Comparison of ENCODE assay signal across 14 cellular contexts in the genomic region with DNA sequence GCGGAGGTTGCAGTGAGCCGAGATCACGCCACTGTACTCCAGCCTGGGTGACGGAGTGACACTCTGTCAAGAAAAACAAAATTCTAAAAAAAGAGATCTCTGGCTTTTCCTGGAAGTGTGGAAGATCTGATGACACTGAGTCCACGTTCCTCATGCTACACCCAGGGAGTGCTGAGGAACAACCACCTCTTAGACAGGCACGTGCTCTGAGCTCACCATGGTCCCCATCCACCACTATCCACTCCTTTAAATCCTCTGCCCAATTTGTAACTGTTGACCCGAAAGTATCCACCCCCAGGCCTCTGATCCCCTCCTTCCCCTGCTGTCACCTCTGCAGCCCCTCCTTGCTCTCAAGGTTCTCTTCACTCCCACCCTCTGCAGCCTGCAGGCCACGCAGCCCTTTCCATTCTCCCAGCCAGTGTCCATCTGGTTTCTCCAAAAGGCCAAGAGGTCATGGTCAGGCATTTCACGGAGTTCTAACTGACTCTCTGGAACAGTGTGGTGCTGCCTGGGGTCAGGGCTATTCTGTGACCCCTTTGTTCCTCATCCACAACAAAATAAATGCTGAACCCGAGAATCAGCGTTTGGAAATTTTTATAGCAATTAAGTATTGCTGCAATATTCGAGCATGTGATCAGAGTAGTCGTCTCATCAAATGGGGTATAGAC.
DNase-seq lines count a peak whose midpoint lies in the region; ATAC-seq and TF ChIP-seq lines count a peak whose summit lies in the region.
"Had no signal": no experiment of that assay in that cellular context is flagged by ENCODE, and none has a peak within 500 bp of the region (broad histone marks: within the 10 kb centered on the region; RNA-seq: fewer than 3 reads in every experiment).

No MANE protein-coding gene starts in this region.

- no peaks in the 10 kb centered on the region for H3K9me3 ChIP-seq in WERI-Rb-1 (ENCODE audit: severe bottlenecking)
- H3K9me3 ChIP-seq: A549, BE2C had no signal

- peaks cover 33% of the 10 kb centered on the region for H3K4me1 Mint-ChIP-seq in neural crest cell
- peaks cover 22% of the 10 kb centered on the region for H3K4me1 Mint-ChIP-seq in chondrocyte (ENCODE audit: low read depth)
- H3K4me1 Mint-ChIP-seq: CD4-positive, alpha-beta memory T cell had no signal

- no peaks in the 10 kb centered on the region for H3K27me3 ChIP-seq in WERI-Rb-1 (ENCODE audit: insufficient read depth, low read depth, severe bottlenecking)
- H3K27me3 ChIP-seq in dorsolateral prefrontal cortex = no peaks in the 10 kb centered on the region
- H3K27me3 ChIP-seq: BE2C had no signal

- H3K4me3 Mint-ChIP-seq in neural crest cell = no peak overlapping the region
- no peak overlapping the region for H3K4me3 Mint-ChIP-seq in chondrocyte (ENCODE audit: unreplicated experiment)
- H3K4me3 Mint-ChIP-seq: CD4-positive, alpha-beta memory T cell had no signal

- H3K4me3 ChIP-seq in WERI-Rb-1 (ENCODE audit: low read depth, low read length) (no peak overlapping the region), dorsolateral prefrontal cortex (no peak overlapping the region)
- H3K4me3 ChIP-seq: A549 had no signal

- H3K9me3 Mint-ChIP-seq in neural crest cell (no peaks in the 10 kb centered on the region), chondrocyte (ENCODE audit: low read depth) (no peaks in the 10 kb centered on the region)
- H3K9me3 Mint-ChIP-seq: CD4-positive, alpha-beta memory T cell had no signal

- H3K36me3 Mint-ChIP-seq in neural crest cell (ENCODE audit: low read depth) (no peaks in the 10 kb centered on the region), chondrocyte (ENCODE audit: low read depth) (peaks cover 14% of the 10 kb centered on the region)
- H3K36me3 Mint-ChIP-seq: CD4-positive, alpha-beta memory T cell had no signal

- peak; percentile 62 for ATAC-seq in sciatic nerve

- DNase-seq in WERI-Rb-1 (no peak), dorsolateral prefrontal cortex (no peak), neural crest cell (ENCODE audit: low read depth, low spot score) (no peak), sciatic nerve (ENCODE audit: low spot score) (no peak), T-helper 9 cell (no peak), HCEC 1CT (no peak), chondrocyte (ENCODE audit: low spot score) (no peak)
- DNase-seq: BE2C; CD4-positive, alpha-beta memory T cell; DMS153; DMS79 treated with DMSO at 0.1 percent for 48 hours; EL had no signal

- intact Hi-C loops in dorsolateral prefrontal cortex (cut with DNase I) (loop anchor here in 1 of 2 donors (5.0 to 10.0 kb wide), 2 partner anchors 63 to 285 kb away; no protein-coding TSS in a partner anchor), sciatic nerve (cut with DNase I) (no loop called here)

- H3K36me3 ChIP-seq in WERI-Rb-1 = 0 out of 2 replicates have a peak, but pooled peaks cover 2% of the 10 kb centered on the region
- H3K36me3 ChIP-seq: BE2C had no signal

- H3K27ac ChIP-seq in WERI-Rb-1 = peak overlapping the region; percentile 89
- H3K27ac ChIP-seq in dorsolateral prefrontal cortex = peak overlapping the region in 36 of 59 donors; percentile 18 to 88 (median 70)
- H3K27ac ChIP-seq: A549, C4-2B had no signal

- no peaks in the 10 kb centered on the region for H3K27me3 Mint-ChIP-seq in neural crest cell (ENCODE audit: low read depth)
- H3K27me3 Mint-ChIP-seq in chondrocyte (ENCODE audit: low read depth) = no peaks in the 10 kb centered on the region

- TF ChIP-seq CTCF in WERI-Rb-1 (IDR thresholded peaks at IDR 0.05; ENCODE audit: low read depth, low read length) = no peak
- no peak for TF ChIP-seq CTCF in dorsolateral prefrontal cortex (IDR thresholded peaks at IDR 0.05 in 54 of 56, conservative IDR thresholded peaks at IDR 0.05 in 2 of 56; ENCODE audit: low read depth in 1 of 56, partially characterized antibody in 56 of 56)
- TF ChIP-seq CTCF in neural crest cell (conservative IDR thresholded peaks at IDR 0.05) = no peak
- no peak for TF ChIP-seq CTCF in chondrocyte (IDR thresholded peaks at IDR 0.05)

- H3K27ac Mint-ChIP-seq in neural crest cell (ENCODE audit: unreplicated experiment) (peak overlapping the region; percentile 66), chondrocyte (ENCODE audit: unreplicated experiment) (no peak overlapping the region)
- H3K27ac Mint-ChIP-seq: CD4-positive, alpha-beta memory T cell had no signal
